Comparison of ENCODE assay signal across 14 cellular contexts in genomic region chr6:18328549-18328922, GRCh38. TPM values are rescaled to one million over a fixed set of nuclear protein-coding genes. Genes with fewer than 3 reads are reported as not detected.
A peak's percentile ranks its signal among the peaks of the same experiment; 100 is the strongest.
DNase-seq lines count a peak whose midpoint lies in the region; ATAC-seq, FAIRE-seq and TF ChIP-seq lines count a peak whose summit lies in the region.
"Had no signal": no experiment of that assay in that cellular context is flagged by ENCODE, and none has a peak within 500 bp of the region (broad histone marks: within the 10 kb centered on the region; RNA-seq: fewer than 3 reads in every experiment).

No MANE protein-coding gene starts in this region.

- H3K27me3 ChIP-seq in left ventricle myocardium inferior (ENCODE audit: low read depth) = no peaks in the 10 kb centered on the region
- H3K27me3 ChIP-seq in endothelial cell of umbilical vein (ENCODE audit: control insufficient read depth in 2 of 2, insufficient read depth in 2 of 2, low read length in 2 of 2) = no peaks in the 10 kb centered on the region
- H3K27me3 ChIP-seq in prostate gland (replicated peaks; ENCODE audit: insufficient read depth) = no peaks in the 10 kb centered on the region
- no peaks in the 10 kb centered on the region for H3K27me3 ChIP-seq in vagina

- H3K36me3 ChIP-seq in left ventricle myocardium inferior = no peaks in the 10 kb centered on the region
- H3K36me3 ChIP-seq in endothelial cell of umbilical vein (ENCODE audit: control insufficient read depth in 2 of 2, extremely low read depth in 1 of 2, insufficient read depth in 2 of 2, low read length in 2 of 2) = no peaks in the 10 kb centered on the region
- H3K36me3 ChIP-seq in prostate gland = no peaks in the 10 kb centered on the region
- no peaks in the 10 kb centered on the region for H3K36me3 ChIP-seq in vagina

- dilution Hi-C loops in endothelial cell of umbilical vein (cut with MboI; ENCODE audit: extremely low pct_ligation_motif_present, low sequenced_read_pairs) = no loop called here

- TF ChIP-seq POLR2A in endothelial cell of umbilical vein (IDR thresholded peaks at IDR 0.05; ENCODE audit: low read depth, low read length) = no peak
- TF ChIP-seq POLR2A in prostate gland (IDR thresholded peaks at IDR 0.05) = no peak
- TF ChIP-seq POLR2A in vagina (IDR thresholded peaks at IDR 0.05) = no peak

- TF ChIP-seq CTCF in left ventricle myocardium inferior (IDR thresholded peaks at IDR 0.05; ENCODE audit: borderline replicate concordance) (no peak), endothelial cell of umbilical vein (IDR thresholded peaks at IDR 0.05; ENCODE audit: extremely low read depth in 1 of 2, insufficient read depth in 1 of 2, low read depth in 1 of 2, low read length in 2 of 2) (no peak), prostate gland (IDR thresholded peaks at IDR 0.05) (no peak), vagina (IDR thresholded peaks at IDR 0.05) (no peak), GM13977 (IDR thresholded peaks at IDR 0.05; ENCODE audit: extremely low read depth, insufficient read depth, missing control alignments) (no peak)

- POLR2A ChIA-PET in endothelial cell of umbilical vein (lab: Charles Lee) = no interaction called here

- no peaks in the 10 kb centered on the region for H3K9me1 ChIP-seq in endothelial cell of umbilical vein (replicated peaks; ENCODE audit: control insufficient read depth, extremely low read depth, insufficient read depth, low read length)

- H2AFZ ChIP-seq in endothelial cell of umbilical vein (ENCODE audit: low read depth, low read length) = peak overlapping the region; percentile 60

- H3K4me3 ChIP-seq in left ventricle myocardium inferior (no peak overlapping the region), endothelial cell of umbilical vein (replicated peaks in 1 of 3; ENCODE audit: insufficient read depth in 1 of 3, low read depth in 1 of 3, low read length in 3 of 3) (no peak overlapping the region), prostate gland (no peak overlapping the region), vagina (no peak overlapping the region)

- no peaks in the 10 kb centered on the region for H3K9me3 ChIP-seq in left ventricle myocardium inferior (replicated peaks)
- H3K9me3 ChIP-seq in endothelial cell of umbilical vein (replicated peaks; ENCODE audit: control insufficient read depth, insufficient read depth, low read length) = no peaks in the 10 kb centered on the region
- no peaks in the 10 kb centered on the region for H3K9me3 ChIP-seq in prostate gland
- H3K9me3 ChIP-seq in vagina = no peaks in the 10 kb centered on the region

- 24% methylated on average over 3 of the region's 3 CpGs for WGBS in prostate gland

- DNase-seq in left ventricle myocardium inferior (no peak), left ventricle myocardium superior (no peak), endothelial cell of umbilical vein (ENCODE audit: low read depth, low spot score) (no peak), prostate gland (ENCODE audit: low spot score) (peak; percentile 29), vagina (ENCODE audit: extremely low spot score in 2 of 2) (no peak), GM13977 (ENCODE audit: low spot score) (no peak)
- no peak for DNase-seq in effector CD4-positive, alpha-beta T cell
- DNase-seq in activated CD4-positive, alpha-beta T cell treated with anti-CD3 and anti-CD28 coated beads for 4 hours = no peak
- DNase-seq: activated naive CD4-positive, alpha-beta T cell treated with Interleukin-2 at 50 U/mL for 16 hours; COR-L47; naive thymus-derived CD8-positive, alpha-beta T cell; NCI-H2029 treated with DMSO at 0.1 percent for 48 hours; NCI-H774 had no signal

- no peaks in the 10 kb centered on the region for H4K20me1 ChIP-seq in endothelial cell of umbilical vein (replicated peaks; ENCODE audit: control insufficient read depth, extremely low read depth, insufficient read depth, low read length)

- H3K4me1 ChIP-seq in left ventricle myocardium inferior (peaks cover 8% of the 10 kb centered on the region), endothelial cell of umbilical vein (ENCODE audit: control insufficient read depth, extremely low read depth, insufficient read depth, low read length) (peaks cover 16% of the 10 kb centered on the region), prostate gland (replicated peaks) (no peaks in the 10 kb centered on the region), vagina (no peaks in the 10 kb centered on the region)

- FAIRE-seq in endothelial cell of umbilical vein (lab: Jason Lieb, UNC) = no peak
- FAIRE-seq: endometrium had no signal

- CTCF ChIA-PET in endothelial cell of umbilical vein (lab: Charles Lee) = interaction anchor here (1.3 to 1.9 kb wide), 6 partner anchors 18 to 177 kb away, joined by 3 to 8 read pairs (median 6); partner anchors contain the start of gene RNF144B

- H3K4me2 ChIP-seq in endothelial cell of umbilical vein (ENCODE audit: insufficient read depth, low read length) = no peak overlapping the region

- intact Hi-C loops in left ventricle myocardium inferior (cut with micrococcal nuclease) (no loop called here), left ventricle myocardium superior (cut with micrococcal nuclease) (no loop called here), endothelial cell of umbilical vein (cut with micrococcal nuclease) (loop anchor here (1.0 to 5.0 kb wide), 2 partner anchors 44 to 59 kb away; partner anchors contain the start of gene RNF144B), prostate gland (cut with DNase I) (no loop called here), vagina (cut with DNase I) (no loop called here)

- H3K27ac ChIP-seq in left ventricle myocardium inferior (replicated peaks) = peak overlapping the region; percentile 33
- no peak overlapping the region for H3K27ac ChIP-seq in endothelial cell of umbilical vein (ENCODE audit: insufficient read depth, low read depth, low read length)
- H3K27ac ChIP-seq in prostate gland = peak overlapping the region; percentile 51 to 65
- H3K27ac ChIP-seq in vagina = peak overlapping the region; percentile 17

- H3K79me2 ChIP-seq in endothelial cell of umbilical vein (ENCODE audit: control insufficient read depth, insufficient read depth, low read length) = no peaks in the 10 kb centered on the region

- in situ Hi-C loops in GM13977 (cut with MboI; ENCODE audit: low pct_unique_long_range_greater_than_20kb, low sequenced_read_pairs, unreplicated experiment) = no loop called here

- no TSS peak for BruUV-seq in endothelial cell of umbilical vein (replicated peaks; lab: Mats Ljungman, UMichigan)

- ATAC-seq in left ventricle myocardium superior = no peak
- ATAC-seq: naive thymus-derived CD8-positive, alpha-beta T cell had no signal

- no peak overlapping the region for H3K9ac ChIP-seq in endothelial cell of umbilical vein (replicated peaks; ENCODE audit: extremely low read depth, insufficient read depth, low read length)

TF ChIP-seq in endothelial cell of umbilical vein, 7 proteins besides CTCF, POLR2A, EP300 and RAD21:
- TF ChIP-seq, protein P1, sequence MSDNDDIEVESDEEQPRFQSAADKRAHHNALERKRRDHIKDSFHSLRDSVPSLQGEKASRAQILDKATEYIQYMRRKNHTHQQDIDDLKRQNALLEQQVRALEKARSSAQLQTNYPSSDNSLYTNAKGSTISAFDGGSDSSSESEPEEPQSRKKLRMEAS (IDR thresholded peaks at IDR 0.05; ENCODE audit: insufficient read depth, insufficient read length) = no peak
- TF ChIP-seq JUN (IDR thresholded peaks at IDR 0.05; ENCODE audit: borderline replicate concordance, insufficient read depth, insufficient read length, low read depth) (no peak), GATA2 (IDR thresholded peaks at IDR 0.05; ENCODE audit: insufficient read depth, insufficient read length, low read depth, low read length) (no peak), MYC (IDR thresholded peaks at IDR 0.05; ENCODE audit: low read depth, low read length) (no peak), EZH2 (IDR thresholded peaks at IDR 0.05; ENCODE audit: borderline replicate concordance, low read depth, low read length, severe bottlenecking) (no peak), POLR2AphosphoS5 (IDR thresholded peaks at IDR 0.05; ENCODE audit: insufficient read depth, low read depth, low read length) (no peak), FOS (IDR thresholded peaks at IDR 0.05; ENCODE audit: borderline replicate concordance, insufficient read depth, low read length) (no peak)
TF ChIP-seq in endothelial cell of umbilical vein: peak in this region for 0.

RNA-seq across cellular contexts. Expression of gene RNF144B, which starts 58.6 kb away (rescaled TPM):
- 14.1 TPM for total RNA-seq in left ventricle myocardium inferior
- 22.2 TPM for total RNA-seq in left ventricle myocardium superior
- total RNA-seq in endothelial cell of umbilical vein = 78.3 and 97.3 TPM in 2 replicates
- 14.3 and 18.1 TPM in 2 replicates for polyA plus RNA-seq in endothelial cell of umbilical vein
- 16.1 and 17.8 TPM in 2 replicates for polyA plus RNA-seq in endothelial cell of umbilical vein (2011; cell fraction: cytosol; rRNA removed)
- 26.6 and 26.9 TPM in 2 replicates for polyA plus RNA-seq in endothelial cell of umbilical vein (2011; cell fraction: nucleus; rRNA removed)
- 31.9 and 44.0 TPM in 2 replicates for polyA plus RNA-seq in endothelial cell of umbilical vein (2012)
- polyA minus RNA-seq in endothelial cell of umbilical vein = 56.5 and 57.1 TPM in 2 replicates
- 2.8 TPM for polyA minus RNA-seq in endothelial cell of umbilical vein (2011; cell fraction: cytosol; rRNA and poly(A)+ RNA removed)
- polyA minus RNA-seq in endothelial cell of umbilical vein (2011; cell fraction: nucleus; rRNA and poly(A)+ RNA removed) = 31.2 and 46.4 TPM in 2 replicates
- total RNA-seq in prostate gland = 10 to 100 TPM; 25.3 to 50.8 TPM
- 6.9 TPM for total RNA-seq in vagina
